In the genomic region with DNA sequence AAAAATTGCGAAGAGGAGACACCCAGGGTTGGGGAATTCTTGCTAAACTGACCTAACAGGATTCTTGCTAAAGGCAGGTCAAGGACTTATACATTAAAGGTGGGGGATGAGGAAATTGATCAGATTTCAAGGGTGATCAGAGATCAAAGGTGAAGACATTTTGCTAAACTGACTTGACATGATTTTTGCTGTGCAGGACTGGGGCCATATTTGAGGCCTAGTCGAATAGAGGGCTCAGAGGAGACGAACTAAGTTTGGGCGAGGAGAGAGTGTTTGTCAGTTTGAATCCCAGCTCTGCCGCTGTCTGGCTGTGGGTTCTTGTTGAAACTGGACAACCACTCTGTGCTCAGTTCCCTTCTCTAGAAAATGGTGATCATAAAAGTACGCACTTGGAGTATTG, we compare ENCODE assay signal across 24 cellular contexts.
DNase-seq lines count a peak whose midpoint lies in the region; ATAC-seq, FAIRE-seq and TF ChIP-seq lines count a peak whose summit lies in the region.
"Had no signal": no experiment of that assay in that cellular context is flagged by ENCODE, and none has a peak within 500 bp of the region (broad histone marks: within the 10 kb centered on the region; RNA-seq: fewer than 3 reads in every experiment).

No MANE protein-coding gene starts in this region.

- intact Hi-C loops in natural killer cell (cut with micrococcal nuclease): no loop called here

- H3K27ac Mint-ChIP-seq in natural killer cell treated with Interleukin-12 subunit alpha and Interleukin-12 subunit beta and Interleukin-15 and Interleukin-18, amount 100 ng/mL, for 72 hours: no peak overlapping the region
- H3K27ac Mint-ChIP-seq in natural killer cell (no peak overlapping the region), nephron (peak overlapping the region; percentile 6 to 56 (median 43)), T-helper 17 cell (no peak overlapping the region)
- H3K27ac Mint-ChIP-seq: CD14-positive monocyte; CD4-positive, alpha-beta memory T cell; CD4-positive, CD25-positive, alpha-beta regulatory T cell had no signal

- no peak overlapping the region for H3K4me3 Mint-ChIP-seq in natural killer cell treated with Interleukin-12 subunit alpha and Interleukin-12 subunit beta and Interleukin-15 and Interleukin-18, amount 100 ng/mL, for 72 hours
- H3K4me3 Mint-ChIP-seq in natural killer cell (no peak overlapping the region), nephron (no peak overlapping the region), T-helper 17 cell (no peak overlapping the region)
- H3K4me3 Mint-ChIP-seq: CD14-positive monocyte; CD4-positive, CD25-positive, alpha-beta regulatory T cell; CD8-positive, alpha-beta memory T cell had no signal

- no peaks in the 10 kb centered on the region for H3K36me3 Mint-ChIP-seq in natural killer cell treated with Interleukin-12 subunit alpha and Interleukin-12 subunit beta and Interleukin-15 and Interleukin-18, amount 100 ng/mL, for 72 hours
- no peaks in the 10 kb centered on the region for H3K36me3 Mint-ChIP-seq in natural killer cell
- no peaks in the 10 kb centered on the region for H3K36me3 Mint-ChIP-seq in nephron (ENCODE audit: low read depth)
- H3K36me3 Mint-ChIP-seq in T-helper 17 cell (ENCODE audit: low read depth): peaks cover 3% of the 10 kb centered on the region
- H3K36me3 Mint-ChIP-seq: CD4-positive, alpha-beta memory T cell; CD4-positive, CD25-positive, alpha-beta regulatory T cell; CD8-positive, alpha-beta memory T cell had no signal

- TF ChIP-seq CTCF in natural killer cell (IDR thresholded peaks at IDR 0.05) (no peak), nephron (IDR thresholded peaks at IDR 0.05; ENCODE audit: unreplicated experiment in 3 of 3) (no peak)

- ATAC-seq in natural killer cell treated with Interleukin-12 subunit alpha and Interleukin-12 subunit beta and Interleukin-15 and Interleukin-18, amount 100 ng/mL, for 72 hours: no peak
- ATAC-seq in natural killer cell: no peak
- no peak for ATAC-seq in T-helper 17 cell
- ATAC-seq in HG02970 (IDR thresholded peaks at IDR 0.05; ENCODE audit: low FRiP score, unreplicated experiment): no peak

- TF ChIP-seq POLR2A in GM12892 (IDR thresholded peaks at IDR 0.05; ENCODE audit: low read depth, low read length): no peak

- H3K27me3 Mint-ChIP-seq in natural killer cell treated with Interleukin-12 subunit alpha and Interleukin-12 subunit beta and Interleukin-15 and Interleukin-18, amount 100 ng/mL, for 72 hours: peaks cover 0 to 6% of the 10 kb centered on the region in 2 donors
- H3K27me3 Mint-ChIP-seq in natural killer cell (ENCODE audit: low read depth in 2 of 2): peaks cover 4 to 6% of the 10 kb centered on the region in 2 donors
- peaks cover 8% of the 10 kb centered on the region for H3K27me3 Mint-ChIP-seq in nephron (ENCODE audit: low read depth)
- H3K27me3 Mint-ChIP-seq in T-helper 17 cell: peaks cover 13% of the 10 kb centered on the region
- H3K27me3 Mint-ChIP-seq: CD4-positive, alpha-beta memory T cell; CD4-positive, CD25-positive, alpha-beta regulatory T cell had no signal

- peak; percentile 50 for FAIRE-seq in GM12892 (lab: Jason Lieb, UNC)
- FAIRE-seq: A204.1, D721Med, G401.6, GM12891, GM18507 had no signal

- peaks cover 0 to 4% of the 10 kb centered on the region in 2 donors for H3K4me1 Mint-ChIP-seq in natural killer cell treated with Interleukin-12 subunit alpha and Interleukin-12 subunit beta and Interleukin-15 and Interleukin-18, amount 100 ng/mL, for 72 hours (ENCODE audit: low read depth in 2 of 2)
- H3K4me1 Mint-ChIP-seq in natural killer cell (peaks cover 4 to 5% of the 10 kb centered on the region in 2 donors), nephron (peaks cover 45% of the 10 kb centered on the region), T-helper 17 cell (no peaks in the 10 kb centered on the region)
- H3K4me1 Mint-ChIP-seq: CD8-positive, alpha-beta memory T cell had no signal

- no peaks in the 10 kb centered on the region for H3K9me3 ChIP-seq in T-helper 17 cell (ENCODE audit: control insufficient read depth, low read length, poor library complexity, severe bottlenecking)
- H3K9me3 ChIP-seq: BE2C had no signal

- DNase-seq in natural killer cell treated with Interleukin-12 subunit alpha and Interleukin-12 subunit beta and Interleukin-15 and Interleukin-18, amount 100 ng/mL, for 72 hours (ENCODE audit: low spot score): peak; percentile 44
- no peak for DNase-seq in natural killer cell
- no peak for DNase-seq in GM12892 (ENCODE audit: insufficient read length)
- no peak for DNase-seq in T-helper 17 cell
- DNase-seq in NCI-H1417 (lab: John Stamatoyannopoulos, UW): no peak
- DNase-seq: 8988T; ACHN; BE2C; C1 segment of cervical spinal cord; Calu3; CD4-positive, alpha-beta memory T cell; CD4-positive, CD25-positive, alpha-beta regulatory T cell; CD8-positive, alpha-beta memory T cell; COR-L47; DMS79 treated with DMSO at 0.1 percent for 48 hours; GF-D8 had no signal

- no peaks in the 10 kb centered on the region for H3K9me3 Mint-ChIP-seq in natural killer cell treated with Interleukin-12 subunit alpha and Interleukin-12 subunit beta and Interleukin-15 and Interleukin-18, amount 100 ng/mL, for 72 hours
- H3K9me3 Mint-ChIP-seq in natural killer cell (peaks cover 2 to 3% of the 10 kb centered on the region in 2 donors), nephron (peaks cover 2% of the 10 kb centered on the region)
- H3K9me3 Mint-ChIP-seq: CD4-positive, alpha-beta memory T cell; CD8-positive, alpha-beta memory T cell had no signal

Comparison
In these comparisons a context has a peak if more than half of its experiments do, and no peak if none do; other contexts are left out.
1. H3K27ac Mint-ChIP-seq: peak in nephron (3 of 3); none in natural killer cell treated with Interleukin-12 subunit alpha and Interleukin-12 subunit beta and Interleukin-15 and Interleukin-18, amount 100 ng/mL, for 72 hours (0 of 2), natural killer cell (0 of 2) and T-helper 17 cell (single experiment).